Comparison of ENCODE assay signal across 1 cellular context in the genomic region with DNA sequence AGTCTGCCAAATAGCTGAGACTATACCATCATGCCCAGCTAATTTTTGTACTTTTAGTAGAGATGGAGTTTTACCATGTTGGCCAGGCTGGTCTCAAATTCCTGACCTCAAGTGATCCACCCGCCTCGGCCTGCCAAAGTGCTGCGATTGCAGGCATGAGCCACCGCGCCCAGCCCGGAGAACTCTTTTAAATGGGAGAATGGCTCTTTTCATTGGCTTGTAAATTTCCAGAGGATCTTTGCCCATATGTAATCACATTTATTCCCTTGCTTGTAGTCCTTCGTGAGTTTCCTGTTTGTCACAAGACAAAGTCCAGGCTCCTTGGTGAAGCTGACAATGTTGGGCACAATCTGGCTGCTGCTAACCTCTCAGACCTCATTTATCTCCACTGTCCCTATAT.
TF ChIP-seq lines count a peak whose summit lies in the region.

No MANE protein-coding gene starts in this region.

TF ChIP-seq in GM23338, 12 proteins besides CTCF, POLR2A, EP300 and RAD21:
- TF ChIP-seq ZNF462 (CRISPR knock-in tag; IDR thresholded peaks at IDR 0.05) (no peak), ZNF331 (CRISPR knock-in tag; IDR thresholded peaks at IDR 0.05; ENCODE audit: low read depth) (no peak), ETS1 (IDR thresholded peaks at IDR 0.05) (no peak), CREB1 (CRISPR knock-in tag; IDR thresholded peaks at IDR 0.05; ENCODE audit: low read depth) (no peak), REST (IDR thresholded peaks at IDR 0.05; ENCODE audit: unreplicated experiment) (no peak), EZH2 (IDR thresholded peaks at IDR 0.05; ENCODE audit: low read depth, unreplicated experiment) (no peak), JUNB (IDR thresholded peaks at IDR 0.05; ENCODE audit: unreplicated experiment) (no peak), ZNF114 (CRISPR knock-in tag; IDR thresholded peaks at IDR 0.05) (no peak), POLR2AphosphoS5 (IDR thresholded peaks at IDR 0.05; ENCODE audit: low read depth) (no peak), STAT1 (IDR thresholded peaks at IDR 0.05; ENCODE audit: unreplicated experiment) (no peak), EZH2phosphoT487 (IDR thresholded peaks at IDR 0.05; ENCODE audit: unreplicated experiment) (no peak), NANOG (IDR thresholded peaks at IDR 0.05; ENCODE audit: borderline replicate concordance) (no peak)
